17 cellular contexts compared by ENCODE assay signal in genomic region chr22:31618057-31618456, GRCh38. TPM values are rescaled to one million over a fixed set of nuclear protein-coding genes. Genes with fewer than 3 reads are reported as not detected.
DNase-seq lines count a peak whose midpoint lies in the region; ATAC-seq and TF ChIP-seq lines count a peak whose summit lies in the region.
"Had no signal": no experiment of that assay in that cellular context is flagged by ENCODE, and none has a peak within 500 bp of the region (broad histone marks: within the 10 kb centered on the region; RNA-seq: fewer than 3 reads in every experiment).

No MANE protein-coding gene starts in this region.

- TF ChIP-seq POLR2A in erythroblast (IDR thresholded peaks at IDR 0.05; ENCODE audit: low read length), result peak; percentile 23

- H2BK5ac ChIP-seq in H9 (ENCODE audit: insufficient read length, low read length), result no peak overlapping the region

- no peak overlapping the region for H2AFZ ChIP-seq in H9 (ENCODE audit: low read length)
- H2AFZ ChIP-seq: neural progenitor cell had no signal

- no peak overlapping the region for H3K27ac ChIP-seq in H9 (ENCODE audit: insufficient read length, low read depth, low read length)
- H3K27ac ChIP-seq: neural progenitor cell, sigmoid colon, SJSA1, upper lobe of left lung had no signal

- H4K5ac ChIP-seq in H9 (ENCODE audit: insufficient read length, low read depth, low read length), result no peak overlapping the region

- no peak overlapping the region for H2AK5ac ChIP-seq in H9 (ENCODE audit: insufficient read length, low read length)

- H3K56ac ChIP-seq in H9 (ENCODE audit: insufficient read length, low read depth, low read length), result no peak overlapping the region

- peaks cover 0 to 3% of the 10 kb centered on the region in 2 experiments; a peak in 2 of 4 replicates for H3K4me1 Mint-ChIP-seq in H9

- WGBS in H9 (ENCODE audit: extremely low coverage, insufficient read length, low lambda C conversion rate), result no CpG with 5 or more reads among the region's 17 CpGs

- no peak overlapping the region for H3K4ac ChIP-seq in H9 (ENCODE audit: low read depth, low read length)

- DNase-seq in DMS79 treated with DMSO at 0.1 percent for 48 hours (lab: John Stamatoyannopoulos, UW), result peak; percentile 74
- DNase-seq in NCI-H1417 (lab: John Stamatoyannopoulos, UW), result peak; percentile 80 to 89 (median 80)
- DNase-seq in NCI-H345 treated with DMSO at 0.1 percent for 48 hours (lab: John Stamatoyannopoulos, UW; ENCODE audit: unreplicated experiment), result peak; percentile 84
- no peak for DNase-seq in erythroblast (lab: John Stamatoyannopoulos, UW)
- no peak for DNase-seq in H9
- DNase-seq in stimulated activated CD4-positive, alpha-beta T cell treated with anti-CD3 and anti-CD28 coated beads, Interleukin-2, amount 100 ng/mL, for 24 hours, result no peak
- no peak for DNase-seq in effector CD8-positive, alpha-beta T cell (lab: John Stamatoyannopoulos, UW)
- DNase-seq: activated CD8-positive, alpha-beta T cell treated with anti-CD3 and anti-CD28 coated beads, Interleukin-2, amount 10 ng/mL, durations not matched to agents 7 days and 5 days; mammary epithelial cell; NCI-H1048; sigmoid colon; stimulated activated CD4-positive, alpha-beta T cell treated with anti-CD3 and anti-CD28 coated beads, Interleukin-4, amount 100 ng/mL, for 24 hours had no signal

- no peaks in the 10 kb centered on the region for H3K4me1 ChIP-seq in H9 (ENCODE audit: insufficient read depth, low read length)
- H3K4me1 ChIP-seq: neural progenitor cell, SJSA1 had no signal

- H3K27me3 ChIP-seq in H9 (ENCODE audit: insufficient read depth, low read length), result no peaks in the 10 kb centered on the region
- H3K27me3 ChIP-seq: neural progenitor cell, sigmoid colon, SJSA1, upper lobe of left lung had no signal

- no peaks in the 10 kb centered on the region for H3K23me2 ChIP-seq in H9 (ENCODE audit: insufficient read length, low read depth, low read length, poor library complexity, severe bottlenecking)

- H3K79me1 ChIP-seq in H9 (ENCODE audit: insufficient read depth, low read depth, low read length, poor library complexity, severe bottlenecking), result no peaks in the 10 kb centered on the region

- H2BK120ac ChIP-seq in H9 (ENCODE audit: low read depth, low read length, poor library complexity, severe bottlenecking), result no peak overlapping the region

- H3K9me3 Mint-ChIP-seq in H9, result no peaks in the 10 kb centered on the region; a peak in 1 of 5 replicates
- H3K9me3 Mint-ChIP-seq: brain, neural progenitor cell had no signal

- no peak overlapping the region for H3K27ac Mint-ChIP-seq in H9
- H3K27ac Mint-ChIP-seq: neural progenitor cell had no signal

- no peak overlapping the region for H3K18ac ChIP-seq in H9 (ENCODE audit: insufficient read length, low read depth, low read length)

- H3K14ac ChIP-seq in H9 (ENCODE audit: insufficient read depth, low read length), result no peak overlapping the region

- no peaks in the 10 kb centered on the region for H3K9me3 ChIP-seq in H9 (ENCODE audit: control insufficient read depth, low read depth, low read length)
- H3K9me3 ChIP-seq: sigmoid colon, SJSA1, upper lobe of left lung had no signal

- H3K4me3 Mint-ChIP-seq in H9, result no peak overlapping the region
- H3K4me3 Mint-ChIP-seq: activated CD8-positive, alpha-beta T cell treated with anti-CD3 and anti-CD28 coated beads, Interleukin-2, amount 10 ng/mL, durations not matched to agents 7 days and 5 days; brain had no signal

- H4K91ac ChIP-seq in H9 (ENCODE audit: insufficient read length, low read depth, low read length), result no peak overlapping the region

- H3T11ph ChIP-seq in H9 (ENCODE audit: low read length), result no peak overlapping the region

- peaks cover 4 to 35% (median 34%) of the 10 kb centered on the region in 3 experiments; a peak in 6 of 7 replicates for H3K36me3 Mint-ChIP-seq in H9 (ENCODE audit: insufficient read depth in 1 of 3, low read depth in 3 of 3)

- H4K8ac ChIP-seq in H9 (replicated peaks; ENCODE audit: insufficient read length, low read depth, low read length), result no peak overlapping the region

- no peak overlapping the region for H2BK20ac ChIP-seq in H9 (ENCODE audit: low read depth, low read length, poor library complexity, severe bottlenecking)

- no peak overlapping the region for H2BK15ac ChIP-seq in H9 (ENCODE audit: low read depth, low read length)

- no peak overlapping the region for H3K9ac ChIP-seq in H9 (ENCODE audit: extremely low read depth, insufficient read length, low read length)
- H3K9ac ChIP-seq: neural progenitor cell had no signal

- no peak overlapping the region for H3K23ac ChIP-seq in H9 (ENCODE audit: insufficient read length, low read depth, low read length)

- no peak for ATAC-seq in GM21423 (IDR thresholded peaks at IDR 0.05; ENCODE audit: unreplicated experiment)
- ATAC-seq: activated CD8-positive, alpha-beta T cell treated with anti-CD3 and anti-CD28 coated beads, Interleukin-2, amount 10 ng/mL, durations not matched to agents 7 days and 5 days had no signal

- no peak overlapping the region for H3K4me2 ChIP-seq in H9 (ENCODE audit: insufficient read depth, insufficient read length, low read length)
- H3K4me2 ChIP-seq: neural progenitor cell had no signal

- no peaks in the 10 kb centered on the region for H3K79me2 ChIP-seq in H9 (ENCODE audit: insufficient read depth, low read length)

- peaks cover 1% of the 10 kb centered on the region; the same call in 1 of the 2 replicates for H3K27me3 Mint-ChIP-seq in H9 (ENCODE audit: low read depth)

- no peaks in the 10 kb centered on the region for H4K20me1 ChIP-seq in H9 (ENCODE audit: control insufficient read depth, insufficient read depth, insufficient read length)

- no peak for TF ChIP-seq CTCF in H9 (conservative IDR thresholded peaks at IDR 0.05)

- H2BK12ac ChIP-seq in H9 (ENCODE audit: insufficient read length, low read depth, low read length), result no peak overlapping the region

RNA-seq across cellular contexts. Expression of gene PISD, which starts 44.0 kb away (rescaled TPM):
- total RNA-seq in H9 (2021), result 55.9 and 62.0 TPM in 2 replicates

Comparison
In these comparisons a context has a peak if more than half of its experiments do, and no peak if none do; other contexts are left out.
1. DNase-seq: peak in DMS79 treated with DMSO at 0.1 percent for 48 hours (single experiment), NCI-H1417 (3 of 3) and NCI-H345 treated with DMSO at 0.1 percent for 48 hours (single experiment); none in erythroblast (0 of 2), H9 (single experiment), stimulated activated CD4-positive, alpha-beta T cell treated with anti-CD3 and anti-CD28 coated beads, Interleukin-2, amount 100 ng/mL, for 24 hours (0 of 2) and effector CD8-positive, alpha-beta T cell (single experiment).